ENCODE assay signal across 2 cellular contexts in the genomic region with DNA sequence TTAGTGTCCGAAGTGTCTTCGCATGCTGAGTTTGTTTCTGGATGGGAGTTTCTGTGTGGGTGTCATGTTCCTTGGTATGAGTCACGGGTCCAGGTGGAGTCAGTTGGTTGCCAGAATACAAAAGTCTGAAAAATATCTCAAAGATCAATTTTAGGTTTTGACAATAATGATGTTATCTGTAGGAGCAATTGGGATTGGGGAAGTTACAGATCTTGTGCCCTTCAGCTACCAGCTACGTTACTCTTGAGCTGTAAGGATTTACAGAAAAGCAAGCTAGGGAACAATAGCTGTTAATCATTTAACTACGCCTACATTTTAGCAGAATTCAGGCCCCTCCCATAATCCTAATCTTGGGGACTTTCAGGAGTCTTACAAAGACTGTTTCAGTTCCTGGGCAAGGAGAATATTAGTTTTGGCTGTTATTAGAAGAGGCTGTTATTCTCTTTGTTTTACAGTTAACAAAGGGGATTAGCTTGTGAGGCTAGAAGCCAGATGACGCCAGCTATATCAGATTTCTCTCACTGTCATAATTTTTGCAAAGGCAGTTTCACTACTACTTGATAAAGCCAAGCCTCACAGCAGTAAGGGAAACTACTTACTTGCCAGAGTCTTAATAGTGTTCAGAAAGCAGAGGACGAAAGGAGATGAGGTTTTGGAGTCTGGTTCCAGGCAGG.
TF ChIP-seq lines count a peak whose summit lies in the region.

No MANE protein-coding gene starts in this region.

TF ChIP-seq in H1, 55 proteins besides CTCF, POLR2A, EP300 and RAD21 (continued from another document):
- TF ChIP-seq, protein P1, sequence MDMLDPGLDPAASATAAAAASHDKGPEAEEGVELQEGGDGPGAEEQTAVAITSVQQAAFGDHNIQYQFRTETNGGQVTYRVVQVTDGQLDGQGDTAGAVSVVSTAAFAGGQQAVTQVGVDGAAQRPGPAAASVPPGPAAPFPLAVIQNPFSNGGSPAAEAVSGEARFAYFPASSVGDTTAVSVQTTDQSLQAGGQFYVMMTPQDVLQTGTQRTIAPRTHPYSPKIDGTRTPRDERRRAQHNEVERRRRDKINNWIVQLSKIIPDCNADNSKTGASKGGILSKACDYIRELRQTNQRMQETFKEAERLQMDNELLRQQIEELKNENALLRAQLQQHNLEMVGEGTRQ (IDR thresholded peaks at IDR 0.05; ENCODE audit: low read length): no peak
- TF ChIP-seq RNF2 (IDR thresholded peaks at IDR 0.05; ENCODE audit: borderline replicate concordance, low read depth, low read length, missing control alignments, poor library complexity, severe bottlenecking): no peak

TF ChIP-seq in WTC11, 78 proteins besides CTCF, POLR2A, EP300 and RAD21 (continued from another document):
- no peak for TF ChIP-seq ZNF263 (CRISPR knock-in tag; IDR thresholded peaks at IDR 0.05; ENCODE audit: low read depth)
- TF ChIP-seq, protein P2, sequence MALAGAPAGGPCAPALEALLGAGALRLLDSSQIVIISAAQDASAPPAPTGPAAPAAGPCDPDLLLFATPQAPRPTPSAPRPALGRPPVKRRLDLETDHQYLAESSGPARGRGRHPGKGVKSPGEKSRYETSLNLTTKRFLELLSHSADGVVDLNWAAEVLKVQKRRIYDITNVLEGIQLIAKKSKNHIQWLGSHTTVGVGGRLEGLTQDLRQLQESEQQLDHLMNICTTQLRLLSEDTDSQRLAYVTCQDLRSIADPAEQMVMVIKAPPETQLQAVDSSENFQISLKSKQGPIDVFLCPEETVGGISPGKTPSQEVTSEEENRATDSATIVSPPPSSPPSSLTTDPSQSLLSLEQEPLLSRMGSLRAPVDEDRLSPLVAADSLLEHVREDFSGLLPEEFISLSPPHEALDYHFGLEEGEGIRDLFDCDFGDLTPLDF (CRISPR knock-in tag; IDR thresholded peaks at IDR 0.05): no peak
- TF ChIP-seq ZNF138 (CRISPR knock-in tag; conservative IDR thresholded peaks at IDR 0.05): no peak
- TF ChIP-seq, protein P3, sequence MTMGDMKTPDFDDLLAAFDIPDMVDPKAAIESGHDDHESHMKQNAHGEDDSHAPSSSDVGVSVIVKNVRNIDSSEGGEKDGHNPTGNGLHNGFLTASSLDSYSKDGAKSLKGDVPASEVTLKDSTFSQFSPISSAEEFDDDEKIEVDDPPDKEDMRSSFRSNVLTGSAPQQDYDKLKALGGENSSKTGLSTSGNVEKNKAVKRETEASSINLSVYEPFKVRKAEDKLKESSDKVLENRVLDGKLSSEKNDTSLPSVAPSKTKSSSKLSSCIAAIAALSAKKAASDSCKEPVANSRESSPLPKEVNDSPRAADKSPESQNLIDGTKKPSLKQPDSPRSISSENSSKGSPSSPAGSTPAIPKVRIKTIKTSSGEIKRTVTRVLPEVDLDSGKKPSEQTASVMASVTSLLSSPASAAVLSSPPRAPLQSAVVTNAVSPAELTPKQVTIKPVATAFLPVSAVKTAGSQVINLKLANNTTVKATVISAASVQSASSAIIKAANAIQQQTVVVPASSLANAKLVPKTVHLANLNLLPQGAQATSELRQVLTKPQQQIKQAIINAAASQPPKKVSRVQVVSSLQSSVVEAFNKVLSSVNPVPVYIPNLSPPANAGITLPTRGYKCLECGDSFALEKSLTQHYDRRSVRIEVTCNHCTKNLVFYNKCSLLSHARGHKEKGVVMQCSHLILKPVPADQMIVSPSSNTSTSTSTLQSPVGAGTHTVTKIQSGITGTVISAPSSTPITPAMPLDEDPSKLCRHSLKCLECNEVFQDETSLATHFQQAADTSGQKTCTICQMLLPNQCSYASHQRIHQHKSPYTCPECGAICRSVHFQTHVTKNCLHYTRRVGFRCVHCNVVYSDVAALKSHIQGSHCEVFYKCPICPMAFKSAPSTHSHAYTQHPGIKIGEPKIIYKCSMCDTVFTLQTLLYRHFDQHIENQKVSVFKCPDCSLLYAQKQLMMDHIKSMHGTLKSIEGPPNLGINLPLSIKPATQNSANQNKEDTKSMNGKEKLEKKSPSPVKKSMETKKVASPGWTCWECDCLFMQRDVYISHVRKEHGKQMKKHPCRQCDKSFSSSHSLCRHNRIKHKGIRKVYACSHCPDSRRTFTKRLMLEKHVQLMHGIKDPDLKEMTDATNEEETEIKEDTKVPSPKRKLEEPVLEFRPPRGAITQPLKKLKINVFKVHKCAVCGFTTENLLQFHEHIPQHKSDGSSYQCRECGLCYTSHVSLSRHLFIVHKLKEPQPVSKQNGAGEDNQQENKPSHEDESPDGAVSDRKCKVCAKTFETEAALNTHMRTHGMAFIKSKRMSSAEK (CRISPR knock-in tag; IDR thresholded peaks at IDR 0.05; ENCODE audit: borderline replicate concordance): no peak
TF ChIP-seq in WTC11: peak in this region for 0.
